In the genomic region with DNA sequence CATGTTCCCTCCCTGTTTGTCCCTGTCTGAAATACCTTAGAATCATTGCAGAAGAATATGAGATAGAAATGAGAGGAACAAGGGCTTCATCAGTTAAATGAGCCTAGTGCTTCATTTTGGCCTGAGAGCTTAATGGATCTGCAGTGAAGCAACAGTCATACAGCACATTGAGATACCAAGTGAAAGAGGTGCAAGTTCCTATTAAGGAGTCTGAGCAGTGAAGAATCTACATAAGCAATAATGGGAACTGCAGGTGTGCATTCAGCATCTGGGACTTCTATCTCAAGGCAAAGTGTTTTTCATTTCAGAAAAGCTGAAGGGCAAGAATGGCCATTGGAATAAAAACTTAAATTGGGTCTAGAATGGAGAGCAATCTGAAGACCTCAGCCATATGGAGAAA, we compare ENCODE assay signal across 18 cellular contexts.
A peak's percentile ranks its signal among the peaks of the same experiment; 100 is the strongest.
DNase-seq lines count a peak whose midpoint lies in the region; ATAC-seq and TF ChIP-seq lines count a peak whose summit lies in the region.
"Had no signal": no experiment of that assay in that cellular context is flagged by ENCODE, and none has a peak within 500 bp of the region (broad histone marks: within the 10 kb centered on the region; RNA-seq: fewer than 3 reads in every experiment).

No MANE protein-coding gene starts in this region.

- CTCF ChIA-PET in MCF 10A (lab: Yijun Ruan, JAX), result interaction anchor here (0.6 to 0.9 kb wide), 5 partner anchors 20 to 789 kb away, joined by 3 to 4 read pairs (median 3); no protein-coding TSS in a partner anchor

- no peak overlapping the region for H3K4me3 Mint-ChIP-seq in MCF 10A (ENCODE audit: unreplicated experiment)

- no peak overlapping the region for H3K4me3 ChIP-seq in testis
- H3K4me3 ChIP-seq: K562, SK-N-MC had no signal

- no peaks in the 10 kb centered on the region for H3K27me3 Mint-ChIP-seq in MCF 10A (ENCODE audit: insufficient read depth, unreplicated experiment)

- intact Hi-C loops in testis (cut with DNase I; ENCODE audit: low total_unique reads) (no loop called here), MCF 10A (cut with micrococcal nuclease) (no loop called here)

- no peaks in the 10 kb centered on the region for H3K4me1 ChIP-seq in testis

- TF ChIP-seq CTCF in testis (IDR thresholded peaks at IDR 0.05) (no peak), MCF 10A (IDR thresholded peaks at IDR 0.05; ENCODE audit: unreplicated experiment) (no peak)

- POLR2A ChIA-PET in MCF 10A (lab: Yijun Ruan, JAX), result interaction anchor here (1.1 kb wide), 1 partner anchor 323 kb away, joined by 3 read pairs; the partner anchor contains the start of gene SLC39A10

- no peak overlapping the region for H3K27ac Mint-ChIP-seq in MCF 10A (ENCODE audit: low read depth, unreplicated experiment)

- H3K9me3 ChIP-seq in testis, result no peaks in the 10 kb centered on the region
- H3K9me3 ChIP-seq: Caco-2 had no signal

- peaks cover 6% of the 10 kb centered on the region for H3K4me1 Mint-ChIP-seq in MCF 10A (ENCODE audit: insufficient read depth, unreplicated experiment)

- BruUV-seq in MCF 10A (replicated peaks; lab: Mats Ljungman, UMichigan), result no TSS peak

- H3K9me3 Mint-ChIP-seq in MCF 10A (ENCODE audit: unreplicated experiment), result no peaks in the 10 kb centered on the region

- no peaks in the 10 kb centered on the region for H3K36me3 Mint-ChIP-seq in MCF 10A (ENCODE audit: insufficient read depth, unreplicated experiment)

- DNase-seq in testis, result no peak
- DNase-seq in MCF 10A (ENCODE audit: unreplicated experiment), result no peak
- DNase-seq: Caco-2, NCI-H1092, NCI-H146, NCI-H2081 treated with DMSO at 0.1 percent for 48 hours, NCI-H510A treated with DMSO at 0.1 percent for 48 hours, T-helper 1 cell, T1000 had no signal

- H3K27ac ChIP-seq in cingulate gyrus (ENCODE audit: low read depth, low read length), result peak overlapping the region; percentile 23
- no peak overlapping the region for H3K27ac ChIP-seq in testis
- H3K27ac ChIP-seq: SK-N-MC had no signal

- H3K36me3 ChIP-seq in testis (ENCODE audit: low read depth, missing control alignments), result no peaks in the 10 kb centered on the region

- TF ChIP-seq POLR2A in testis (IDR thresholded peaks at IDR 0.05), result no peak

- peak; percentile 66 for ATAC-seq in GM19395 (IDR thresholded peaks at IDR 0.05; ENCODE audit: unreplicated experiment)
- ATAC-seq in HG02588 (IDR thresholded peaks at IDR 0.05; ENCODE audit: unreplicated experiment), result peak; percentile 84
- peak; percentile 60 for ATAC-seq in HG03135 (IDR thresholded peaks at IDR 0.05; ENCODE audit: unreplicated experiment)
- ATAC-seq in HG03378 (IDR thresholded peaks at IDR 0.05; ENCODE audit: unreplicated experiment), result no peak
- ATAC-seq: K562, Panc1, Right ventricle myocardium inferior had no signal

- H3K27me3 ChIP-seq in testis, result no peaks in the 10 kb centered on the region
